In genomic region chr1:57796609-57797008, GRCh38 we compare ENCODE assay signal across 19 cellular contexts.
DNase-seq lines count a peak whose midpoint lies in the region; ATAC-seq, FAIRE-seq and TF ChIP-seq lines count a peak whose summit lies in the region.
"Had no signal": no experiment of that assay in that cellular context is flagged by ENCODE, and none has a peak within 500 bp of the region (broad histone marks: within the 10 kb centered on the region; RNA-seq: fewer than 3 reads in every experiment).

No MANE protein-coding gene starts in this region.

- H3K79me2 ChIP-seq in astrocyte (ENCODE audit: insufficient read depth, low read length), result no peaks in the 10 kb centered on the region

- H3K36me3 Mint-ChIP-seq in Calu3 (ENCODE audit: insufficient read depth, unreplicated experiment) (no peaks in the 10 kb centered on the region), astrocyte (ENCODE audit: low read depth, unreplicated experiment) (no peaks in the 10 kb centered on the region)

- intact Hi-C loops in Calu3 (cut with micrococcal nuclease; ENCODE audit: unreplicated experiment), result no loop called here
- intact Hi-C loops in vagina (cut with DNase I), result no loop called here

- FAIRE-seq in astrocyte (lab: Jason Lieb, UNC), result no peak

- TF ChIP-seq POLR2A in vagina (IDR thresholded peaks at IDR 0.05), result no peak

- H3K27me3 ChIP-seq in HUES48 (ENCODE audit: control insufficient read depth, insufficient read depth, low read length) (no peaks in the 10 kb centered on the region), astrocyte (ENCODE audit: insufficient read depth, low read length) (no peaks in the 10 kb centered on the region), vagina (no peaks in the 10 kb centered on the region)
- H3K27me3 ChIP-seq: dorsolateral prefrontal cortex had no signal

- H3K36me3 ChIP-seq in HUES48 (ENCODE audit: control insufficient read depth, insufficient read depth, low read length) (no peaks in the 10 kb centered on the region), astrocyte (ENCODE audit: insufficient read depth, low read length) (no peaks in the 10 kb centered on the region), vagina (no peaks in the 10 kb centered on the region)

- DNase-seq in Calu3 (peak; percentile 3), astrocyte (ENCODE audit: low read depth) (peak; percentile 30), iPS-NIHi7 (ENCODE audit: extremely low spot score) (peak; percentile 35), vagina (ENCODE audit: extremely low spot score in 2 of 2) (no peak), NCI-H2081 treated with DMSO at 0.1 percent for 48 hours (lab: John Stamatoyannopoulos, UW) (no peak), left lobe of liver (ENCODE audit: low spot score) (no peak)
- DNase-seq: ACHN; activated CD4-positive, alpha-beta T cell treated with anti-CD3 and anti-CD28 coated beads for 36 hours; activated T-cell treated with anti-CD3 and anti-CD28 coated beads, Interleukin-2, amount 50 U/mL, for 4 hours; amygdala; COR-L47; dorsolateral prefrontal cortex; foreskin melanocyte; NCI-H1105; NCI-H510A; PC-3; stimulated activated CD4-positive, alpha-beta T cell treated with anti-CD3 and anti-CD28 coated beads, Interleukin-12 subunit alpha, Interleukin-12 subunit beta, amount 100 ng/mL, for 4 hours had no signal

- no peak for TF ChIP-seq CTCF in Calu3 (IDR thresholded peaks at IDR 0.05; ENCODE audit: unreplicated experiment)
- TF ChIP-seq CTCF in astrocyte (IDR thresholded peaks at IDR 0.05; ENCODE audit: insufficient read depth, low read depth, low read length), result no peak
- TF ChIP-seq CTCF in vagina (IDR thresholded peaks at IDR 0.05), result no peak

- no peak overlapping the region for H3K4me3 ChIP-seq in HUES48 (ENCODE audit: low read depth, low read length)
- no peak overlapping the region for H3K4me3 ChIP-seq in astrocyte (ENCODE audit: insufficient read depth, low read depth, low read length)
- no peak overlapping the region for H3K4me3 ChIP-seq in vagina
- H3K4me3 ChIP-seq: dorsolateral prefrontal cortex had no signal

- ATAC-seq in GM19395 (IDR thresholded peaks at IDR 0.05; ENCODE audit: unreplicated experiment), result no peak
- no peak for ATAC-seq in left lobe of liver
- ATAC-seq: activated CD4-positive, alpha-beta T cell treated with anti-CD3 and anti-CD28 coated beads for 36 hours; activated T-cell treated with anti-CD3 and anti-CD28 coated beads, Interleukin-2, amount 50 U/mL, for 4 hours; PC-3 had no signal

- H3K27ac ChIP-seq in HUES48 (ENCODE audit: low read depth, low read length) (peak overlapping the region; percentile 21), astrocyte (ENCODE audit: low read depth, low read length) (no peak overlapping the region), vagina (no peak overlapping the region)
- H3K27ac ChIP-seq: dorsolateral prefrontal cortex had no signal

- BruUV-seq in Calu3 (replicated peaks; lab: Mats Ljungman, UMichigan), result no TSS peak

- no peaks in the 10 kb centered on the region for H3K9me3 ChIP-seq in HUES48 (ENCODE audit: control insufficient read depth, insufficient read depth, low read length)
- H3K9me3 ChIP-seq in astrocyte (ENCODE audit: insufficient read depth, low read depth, low read length), result no peaks in the 10 kb centered on the region
- H3K9me3 ChIP-seq in vagina, result no peaks in the 10 kb centered on the region

- H3K9ac ChIP-seq in HUES48 (ENCODE audit: low read depth, low read length) (no peak overlapping the region), astrocyte (ENCODE audit: low read length) (no peak overlapping the region)

- H3K27ac Mint-ChIP-seq in Calu3 (ENCODE audit: unreplicated experiment) (no peak overlapping the region), astrocyte (ENCODE audit: unreplicated experiment) (no peak overlapping the region)
- H3K27ac Mint-ChIP-seq: activated CD4-positive, alpha-beta T cell treated with anti-CD3 and anti-CD28 coated beads for 36 hours had no signal

- H3K4me1 ChIP-seq in HUES48 (ENCODE audit: control insufficient read depth, insufficient read depth, low read length), result peaks cover 21% of the 10 kb centered on the region
- no peaks in the 10 kb centered on the region for H3K4me1 ChIP-seq in astrocyte (ENCODE audit: insufficient read depth, low read length)
- no peaks in the 10 kb centered on the region for H3K4me1 ChIP-seq in vagina

- H3K9me3 Mint-ChIP-seq in Calu3 (ENCODE audit: low read depth, unreplicated experiment), result peaks cover 14% of the 10 kb centered on the region
- H3K9me3 Mint-ChIP-seq in astrocyte (ENCODE audit: unreplicated experiment), result no peaks in the 10 kb centered on the region
- H3K9me3 Mint-ChIP-seq: activated T-cell treated with anti-CD3 and anti-CD28 coated beads, Interleukin-2, amount 50 U/mL, for 4 hours had no signal

- H3K4me2 ChIP-seq in astrocyte (ENCODE audit: low read length), result no peak overlapping the region

- H3K27me3 Mint-ChIP-seq in Calu3 (ENCODE audit: unreplicated experiment), result no peaks in the 10 kb centered on the region
- H3K27me3 Mint-ChIP-seq in astrocyte (ENCODE audit: low read depth, unreplicated experiment), result peaks cover 2% of the 10 kb centered on the region
- H3K27me3 Mint-ChIP-seq: activated CD4-positive, alpha-beta T cell treated with anti-CD3 and anti-CD28 coated beads for 36 hours had no signal

- H3K4me1 Mint-ChIP-seq in Calu3 (ENCODE audit: low read depth, unreplicated experiment) (no peaks in the 10 kb centered on the region), astrocyte (ENCODE audit: low read depth, unreplicated experiment) (peaks cover 5% of the 10 kb centered on the region)
- H3K4me1 Mint-ChIP-seq: activated CD4-positive, alpha-beta T cell treated with anti-CD3 and anti-CD28 coated beads for 36 hours had no signal

- peak overlapping the region; percentile 47 for H2AFZ ChIP-seq in astrocyte (ENCODE audit: low read depth, low read length)

- CTCF ChIA-PET in Calu3 (lab: Charles Lee), result no interaction called here

- no peaks in the 10 kb centered on the region for H4K20me1 ChIP-seq in astrocyte (ENCODE audit: insufficient read depth, low read length)

- no peak overlapping the region for H3K4me3 Mint-ChIP-seq in Calu3 (ENCODE audit: low read depth, unreplicated experiment)
- no peak overlapping the region for H3K4me3 Mint-ChIP-seq in astrocyte (ENCODE audit: unreplicated experiment)
- H3K4me3 Mint-ChIP-seq: activated CD4-positive, alpha-beta T cell treated with anti-CD3 and anti-CD28 coated beads for 36 hours; activated T-cell treated with anti-CD3 and anti-CD28 coated beads, Interleukin-2, amount 50 U/mL, for 4 hours had no signal

Comparison
In these comparisons a context has a peak if more than half of its experiments do, and no peak if none do; other contexts are left out.
1. DNase-seq: peak in Calu3 (single experiment), astrocyte (single experiment) and iPS-NIHi7 (single experiment); none in vagina (0 of 2), NCI-H2081 treated with DMSO at 0.1 percent for 48 hours (single experiment) and left lobe of liver (single experiment).